In genomic region chr2:24191156-24191555, GRCh38 we compare ENCODE assay signal across 25 cellular contexts. TPM values are rescaled to one million over a fixed set of nuclear protein-coding genes. Genes with fewer than 3 reads are reported as not detected.
DNase-seq lines count a peak whose midpoint lies in the region; ATAC-seq, FAIRE-seq and TF ChIP-seq lines count a peak whose summit lies in the region.
"Had no signal": no experiment of that assay in that cellular context is flagged by ENCODE, and none has a peak within 500 bp of the region (broad histone marks: within the 10 kb centered on the region; RNA-seq: fewer than 3 reads in every experiment).

No MANE protein-coding gene starts in this region.

- H3K4me3 ChIP-seq in HepG2 (replicated peaks in 1 of 3; ENCODE audit: insufficient read depth in 1 of 3, low read depth in 2 of 3, low read length in 3 of 3) (no peak overlapping the region), right lobe of liver (no peak overlapping the region), mesendoderm (ENCODE audit: low read length) (no peak overlapping the region), trophoblast cell (ENCODE audit: low read depth, low read length) (no peak overlapping the region)
- H3K4me3 ChIP-seq: BLaER1 treated with 17β-estradiol and CSF1 and Interleukin-3, amounts not matched to agents 10 nM and 100 nM; GM23338 had no signal

- no peak overlapping the region for H3K27ac ChIP-seq in HepG2 (ENCODE audit: extremely low read length, insufficient read depth, low read length)
- no peak overlapping the region for H3K27ac ChIP-seq in right lobe of liver
- no peak overlapping the region for H3K27ac ChIP-seq in mesendoderm (ENCODE audit: low read depth, low read length)
- no peak overlapping the region for H3K27ac ChIP-seq in trophoblast cell (ENCODE audit: low read depth, low read length)
- H3K27ac ChIP-seq: 22Rv1; BLaER1 treated with 17β-estradiol and CSF1 and Interleukin-3, amounts not matched to agents 10 nM and 100 nM had no signal

- H2BK5ac ChIP-seq in mesendoderm (ENCODE audit: low read length), result no peak overlapping the region
- H2BK5ac ChIP-seq in trophoblast cell (ENCODE audit: low read depth, low read length, poor library complexity), result no peak overlapping the region

- H2BK120ac ChIP-seq in mesendoderm (ENCODE audit: low read depth, low read length) (no peak overlapping the region), trophoblast cell (ENCODE audit: insufficient read depth, low read length, poor library complexity) (no peak overlapping the region)

- H4K8ac ChIP-seq in mesendoderm (ENCODE audit: low read depth, low read length) (no peak overlapping the region), trophoblast cell (ENCODE audit: low read depth, low read length) (no peak overlapping the region)

- H3K18ac ChIP-seq in mesendoderm (ENCODE audit: low read length) (no peak overlapping the region), trophoblast cell (ENCODE audit: low read length) (no peak overlapping the region)

- no peak overlapping the region for H2AFZ ChIP-seq in HepG2 (ENCODE audit: low read length)
- no peak overlapping the region for H2AFZ ChIP-seq in trophoblast cell (ENCODE audit: insufficient read depth, low read length, poor library complexity)

- H2AK5ac ChIP-seq in mesendoderm (ENCODE audit: low read length) (no peak overlapping the region), trophoblast cell (ENCODE audit: low read length) (no peak overlapping the region)

- in situ Hi-C loops in HepG2 (cut with HindIII; ENCODE audit: extremely low pct_ligation_motif_present, low pct_unique_long_range_greater_than_20kb), result no loop called here

- H3K4ac ChIP-seq in mesendoderm (ENCODE audit: low read depth, low read length) (no peak overlapping the region), trophoblast cell (ENCODE audit: low read depth, low read length) (no peak overlapping the region)

- H3K9me3 ChIP-seq in HepG2 (ENCODE audit: low read length) (no peaks in the 10 kb centered on the region), right lobe of liver (no peaks in the 10 kb centered on the region), trophoblast cell (ENCODE audit: insufficient read depth, low read depth, low read length) (no peaks in the 10 kb centered on the region)
- H3K9me3 ChIP-seq: BE2C; BLaER1 treated with 17β-estradiol and CSF1 and Interleukin-3, amounts not matched to agents 10 nM and 100 nM had no signal

- H3K9ac ChIP-seq in HepG2 (ENCODE audit: insufficient read depth, low read depth, low read length) (no peak overlapping the region), mesendoderm (ENCODE audit: low read length) (no peak overlapping the region), trophoblast cell (ENCODE audit: low read length) (no peak overlapping the region)
- H3K9ac ChIP-seq: BLaER1 treated with 17β-estradiol and CSF1 and Interleukin-3, amounts not matched to agents 10 nM and 100 nM had no signal

- DNase-seq in HepG2 (ENCODE audit: low spot score) (no peak), right lobe of liver (no peak), mesendoderm (no peak), trophoblast cell (peak; percentile 44 to 81), sciatic nerve (ENCODE audit: low spot score) (no peak)
- DNase-seq: ACHN; AML-193; BE2C; CD4-positive, alpha-beta T cell; CD8-positive, alpha-beta memory T cell; DMS 273 treated with DMSO at 0.1 percent for 48 hours; DMS79; EL; GF-D8; H9 had no signal

- H3K36me3 ChIP-seq in HepG2 (replicated peaks in 1 of 2; ENCODE audit: control insufficient read depth in 1 of 2, insufficient read depth in 2 of 2, low read length in 2 of 2), result no peaks in the 10 kb centered on the region
- no peaks in the 10 kb centered on the region for H3K36me3 ChIP-seq in right lobe of liver
- no peaks in the 10 kb centered on the region for H3K36me3 ChIP-seq in mesendoderm (ENCODE audit: control insufficient read depth, insufficient read depth, low read length)
- no peaks in the 10 kb centered on the region for H3K36me3 ChIP-seq in trophoblast cell (ENCODE audit: control insufficient read depth in 1 of 2, insufficient read depth in 2 of 2, low read length in 2 of 2)
- H3K36me3 ChIP-seq: BE2C; BLaER1 treated with 17β-estradiol and CSF1 and Interleukin-3, amounts not matched to agents 10 nM and 100 nM had no signal

- TF ChIP-seq EP300 in HepG2 (IDR thresholded peaks at IDR 0.05; ENCODE audit: low read depth in 2 of 2, low read length in 2 of 2), result no peak
- no peak for TF ChIP-seq EP300 in HepG2 (CRISPR knock-in tag; IDR thresholded peaks at IDR 0.05; ENCODE audit: borderline replicate concordance)

- intact Hi-C loops in HepG2 (cut with micrococcal nuclease; ENCODE audit: unreplicated experiment) (no loop called here), right lobe of liver (cut with DNase I) (no loop called here), sciatic nerve (cut with DNase I) (no loop called here)

- POLR2A ChIA-PET in HepG2 (lab: Yijun Ruan, JAX), result no interaction called here

- H3K79me2 ChIP-seq in HepG2 (ENCODE audit: insufficient read depth, low read length) (no peaks in the 10 kb centered on the region), mesendoderm (ENCODE audit: control insufficient read depth, insufficient read depth, low read length) (no peaks in the 10 kb centered on the region), trophoblast cell (ENCODE audit: control insufficient read depth, insufficient read depth, low read length, poor library complexity) (no peaks in the 10 kb centered on the region)

- 62% methylated on average over 9 of the region's 9 CpGs for WGBS in HepG2 (ENCODE audit: low lambda C conversion rate)
- 72% methylated on average over 6 of the region's 9 CpGs for WGBS in right lobe of liver (ENCODE audit: insufficient coverage, low coverage, low lambda C conversion rate, missing lambda C conversion rate)
- WGBS in mesendoderm (ENCODE audit: extremely low coverage, insufficient coverage, low lambda C conversion rate), result no CpG with 5 or more reads among the region's 9 CpGs
- no CpG with 5 or more reads among the region's 9 CpGs for WGBS in trophoblast cell (ENCODE audit: extremely low coverage, insufficient coverage, insufficient read length)

- peaks cover 2 to 20% of the 10 kb centered on the region in 2 experiments; a peak in 3 of 5 replicates for H3K27me3 ChIP-seq in HepG2 (ENCODE audit: control insufficient read depth in 1 of 2, insufficient read depth in 2 of 2, low read length in 2 of 2)
- no peaks in the 10 kb centered on the region for H3K27me3 ChIP-seq in right lobe of liver
- H3K27me3 ChIP-seq in mesendoderm (ENCODE audit: insufficient read depth, low read length, poor library complexity), result no peaks in the 10 kb centered on the region
- no peaks in the 10 kb centered on the region for H3K27me3 ChIP-seq in trophoblast cell (ENCODE audit: insufficient read depth, low read length)
- H3K27me3 ChIP-seq: BE2C; BLaER1 treated with 17β-estradiol and CSF1 and Interleukin-3, amounts not matched to agents 10 nM and 100 nM had no signal

- FAIRE-seq in HepG2 (lab: Jason Lieb, UNC), result no peak
- FAIRE-seq: A204.1, D721Med, GM12891, GM18507 had no signal

- ATAC-seq in HepG2 (peak; percentile 57), right lobe of liver (no peak), HG03442 (IDR thresholded peaks at IDR 0.05; ENCODE audit: unreplicated experiment) (no peak), sciatic nerve (no peak)
- ATAC-seq: GM23338, HCT116 had no signal

- no peak overlapping the region for H3K14ac ChIP-seq in trophoblast cell (ENCODE audit: low read length)

- no peak for TF ChIP-seq CTCF in HepG2 (CRISPR knock-in tag; IDR thresholded peaks at IDR 0.05)
- TF ChIP-seq CTCF in right lobe of liver (IDR thresholded peaks at IDR 0.05), result no peak

- H3K79me1 ChIP-seq in mesendoderm (ENCODE audit: low read length), result no peaks in the 10 kb centered on the region
- peaks cover 2% of the 10 kb centered on the region for H3K79me1 ChIP-seq in trophoblast cell (ENCODE audit: low read length)

- no peak overlapping the region for H4K5ac ChIP-seq in mesendoderm (ENCODE audit: low read length)

- no peak overlapping the region for H4K91ac ChIP-seq in trophoblast cell (ENCODE audit: low read depth, low read length)

- H3K4me1 ChIP-seq in HepG2 (ENCODE audit: insufficient read depth, low read length) (no peaks in the 10 kb centered on the region), right lobe of liver (no peaks in the 10 kb centered on the region), mesendoderm (ENCODE audit: control insufficient read depth, low read depth, low read length) (peaks cover 7% of the 10 kb centered on the region), trophoblast cell (ENCODE audit: control insufficient read depth in 1 of 2, insufficient read depth in 2 of 2, low read length in 2 of 2) (peaks cover 8 to 16% of the 10 kb centered on the region in 2 experiments)
- H3K4me1 ChIP-seq: BE2C; BLaER1 treated with 17β-estradiol and CSF1 and Interleukin-3, amounts not matched to agents 10 nM and 100 nM had no signal

- TF ChIP-seq RAD21 in HepG2 (CRISPR knock-in tag; IDR thresholded peaks at IDR 0.05), result no peak

- peak overlapping the region; percentile 60 for H3K56ac ChIP-seq in mesendoderm (ENCODE audit: low read length)

- H3K23ac ChIP-seq in mesendoderm (ENCODE audit: low read length), result no peak overlapping the region
- no peak overlapping the region for H3K23ac ChIP-seq in trophoblast cell (ENCODE audit: low read length)

- H4K20me1 ChIP-seq in HepG2 (ENCODE audit: insufficient read depth, low read length), result no peaks in the 10 kb centered on the region
- H4K20me1 ChIP-seq: BLaER1 treated with 17β-estradiol and CSF1 and Interleukin-3, amounts not matched to agents 10 nM and 100 nM had no signal

- no peak overlapping the region for H4K12ac ChIP-seq in trophoblast cell (ENCODE audit: low read depth, low read length)

- H3K4me2 ChIP-seq in HepG2 (ENCODE audit: low read depth, low read length) (no peak overlapping the region), mesendoderm (ENCODE audit: low read length) (no peak overlapping the region), trophoblast cell (ENCODE audit: low read length) (no peak overlapping the region)
- H3K4me2 ChIP-seq: BLaER1 treated with 17β-estradiol and CSF1 and Interleukin-3, amounts not matched to agents 10 nM and 100 nM; GM23338 had no signal

- H2BK15ac ChIP-seq in mesendoderm (replicated peaks; ENCODE audit: low read depth), result no peak overlapping the region

- BruUV-seq in HepG2 (replicated peaks; lab: Mats Ljungman, UMichigan), result no TSS peak

- no peak for TF ChIP-seq POLR2A in HepG2 (IDR thresholded peaks at IDR 0.05; ENCODE audit: insufficient read depth in 1 of 2, low read depth in 2 of 2, low read length in 2 of 2)
- TF ChIP-seq POLR2A in right lobe of liver (IDR thresholded peaks at IDR 0.05), result no peak

- peak overlapping the region; percentile 3 for H2BK12ac ChIP-seq in trophoblast cell (ENCODE audit: low read length)

- CTCF ChIA-PET in HepG2 (lab: Yijun Ruan, JAX; ENCODE audit: low intra/inter-chr PET ratio, low total read pairs), result no interaction called here

RNA-seq across cellular contexts. Expression of gene FAM228A, which starts 16.3 kb away (rescaled TPM):
- total RNA-seq in HepG2 (2016; rRNA removed; fragmentation: Illumina TruSeq; extraction: Trizol), result not detected in 2 replicates
- total RNA-seq in HepG2 (2016; cell fraction: cytosol; rRNA removed; fragmentation: Illumina TruSeq; extraction: Trizol; ENCODE audit: low read depth), result not detected in 2 replicates
- not detected in 2 replicates for total RNA-seq in HepG2 (2016; cell fraction: insoluble cytoplasmic fraction; rRNA removed; fragmentation: Illumina TruSeq; extraction: Trizol)
- not detected in 2 replicates for total RNA-seq in HepG2 (2016; cell fraction: membrane; rRNA removed; fragmentation: Illumina TruSeq; extraction: Trizol)
- total RNA-seq in HepG2 (2016; cell fraction: nucleus; rRNA removed; fragmentation: Illumina TruSeq; extraction: Trizol), result not detected in 2 replicates
- not detected in 2 replicates for polyA plus RNA-seq in HepG2 (2011; rRNA removed)
- not detected in 2 replicates for polyA plus RNA-seq in HepG2 (2011; cell fraction: cytosol; rRNA removed)
- not detected in 2 replicates for polyA plus RNA-seq in HepG2 (2011; cell fraction: nucleus; rRNA removed)
- polyA plus RNA-seq in HepG2 (2012), result 0.09 TPM in 1 of 2 replicates, not detected in the other
- polyA plus RNA-seq in HepG2 (2016; cell fraction: cytosol; fragmentation: Illumina TruSeq; extraction: Trizol; ENCODE audit: low read depth), result not detected in 2 replicates
- polyA plus RNA-seq in HepG2 (2016; cell fraction: insoluble cytoplasmic fraction; fragmentation: Illumina TruSeq; extraction: Trizol; ENCODE audit: low read depth), result not detected in 2 replicates
- polyA plus RNA-seq in HepG2 (2016; cell fraction: membrane; fragmentation: Illumina TruSeq; extraction: Trizol; ENCODE audit: low read depth), result not detected in 2 replicates
- not detected in 2 replicates for polyA plus RNA-seq in HepG2 (2016; cell fraction: nucleus; fragmentation: Illumina TruSeq; extraction: Trizol; ENCODE audit: insufficient read depth, low read depth)
- not detected in 2 replicates for polyA minus RNA-seq in HepG2 (2011; rRNA and poly(A)+ RNA removed; ENCODE audit: low replicate concordance)
- polyA minus RNA-seq in HepG2 (2011; cell fraction: cytosol; rRNA and poly(A)+ RNA removed), result not detected in 2 replicates
- polyA minus RNA-seq in HepG2 (2011; cell fraction: nucleus; rRNA and poly(A)+ RNA removed), result not detected in 2 replicates
- total RNA-seq in right lobe of liver, result under 1 TPM in 3 of 6 experiments, not detected in 3; 0.12 to 0.22 (median 0.18) TPM
- polyA plus RNA-seq in mesendoderm (2013, experiment 1 of 2), result 0.03 TPM
- not detected for polyA plus RNA-seq in mesendoderm (2013, experiment 2 of 2)
- 0.04 and 0.19 TPM in 2 replicates for polyA plus RNA-seq in trophoblast cell (2013)
- total RNA-seq in sciatic nerve, result 3.9 TPM
- total RNA-seq: CD8-positive, alpha-beta memory T cell; H4; H9 had no signal
- polyA plus RNA-seq: CD8-positive, alpha-beta memory T cell had no signal

Comparison
In these comparisons a context has a peak if more than half of its experiments do, and no peak if none do; other contexts are left out.
1. DNase-seq: peak in trophoblast cell (2 of 2); none in HepG2 (single experiment), right lobe of liver (0 of 3), mesendoderm (single experiment) and sciatic nerve (single experiment).